In the genomic region with DNA sequence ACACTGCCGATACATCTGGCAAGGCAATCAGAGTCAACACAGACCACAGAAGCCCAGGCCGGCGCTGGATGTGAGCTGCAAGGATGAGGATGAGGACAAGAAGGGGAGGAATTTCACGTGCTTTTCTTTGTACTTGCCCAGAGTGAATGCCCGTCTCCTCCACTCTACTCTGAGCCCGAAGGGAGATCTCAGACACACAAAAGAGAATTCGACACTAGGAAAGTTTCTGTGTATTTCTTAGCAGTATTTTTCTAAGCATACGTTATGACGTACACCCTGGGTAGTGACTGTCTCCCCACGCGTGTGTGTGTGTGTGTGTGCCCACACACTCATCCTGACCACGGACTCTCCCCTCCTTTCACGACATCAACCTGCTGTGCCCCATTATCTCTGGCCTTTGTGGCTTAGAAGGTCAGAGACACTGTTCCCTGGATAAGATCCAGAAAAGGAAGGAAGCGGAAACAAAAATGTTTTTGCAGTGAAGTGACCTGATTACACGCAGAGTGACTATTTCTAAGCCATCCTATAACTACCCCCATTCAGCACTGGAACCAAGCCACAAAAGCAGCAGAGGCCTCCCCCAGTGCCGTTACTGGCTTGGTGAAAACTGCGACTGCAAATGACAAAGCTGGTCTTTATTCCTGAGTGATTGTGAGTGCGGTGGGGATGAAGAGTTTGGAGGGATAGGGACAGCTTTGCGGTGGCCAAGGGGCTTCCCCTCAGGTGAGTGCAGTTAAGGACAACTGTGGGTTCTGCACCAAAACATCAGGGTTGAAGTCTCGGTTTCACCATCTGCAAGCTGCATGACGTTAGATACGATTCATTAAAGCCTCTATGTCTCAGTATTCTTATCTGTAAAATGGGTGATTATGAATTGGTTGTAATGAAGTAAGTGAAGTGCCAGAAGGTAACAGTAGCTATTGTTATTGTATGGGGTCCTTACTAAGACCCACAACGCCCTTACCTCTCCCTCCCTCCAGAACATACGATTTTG, we compare ENCODE assay signal across 1 cellular context.
A peak's percentile ranks its signal among the peaks of the same experiment; 100 is the strongest.
TF ChIP-seq lines count a peak whose summit lies in the region.

No MANE protein-coding gene starts in this region.

TF ChIP-seq in H1, 55 proteins besides CTCF, POLR2A, EP300 and RAD21 (continued from another document):
- TF ChIP-seq EZH2 (IDR thresholded peaks at IDR 0.05; ENCODE audit: low read depth, low read length, severe bottlenecking) (no peak), RXRA (IDR thresholded peaks at IDR 0.05; ENCODE audit: insufficient read depth, low read depth, low read length) (no peak), KDM1A (IDR thresholded peaks at IDR 0.05; ENCODE audit: borderline replicate concordance, low read length) (0 out of 2 replicates have a peak, but pooled peaks have one; percentile 55), BRCA1 (IDR thresholded peaks at IDR 0.05; ENCODE audit: low read depth, low read length) (no peak), RFX5 (IDR thresholded peaks at IDR 0.05; ENCODE audit: borderline replicate concordance, low read depth, low read length) (no peak), SIN3A (conservative IDR thresholded peaks at IDR 0.05 in 1 of 2, IDR thresholded peaks at IDR 0.05 in 1 of 2; ENCODE audit: low read depth in 1 of 2, low read length in 2 of 2) (no peak)
